In genomic region chr7:103809229-103809994, GRCh38 we compare ENCODE assay signal across 19 cellular contexts.
A peak's percentile ranks its signal among the peaks of the same experiment; 100 is the strongest.
DNase-seq lines count a peak whose midpoint lies in the region; ATAC-seq, FAIRE-seq and TF ChIP-seq lines count a peak whose summit lies in the region.
"Had no signal": no experiment of that assay in that cellular context is flagged by ENCODE, and none has a peak within 500 bp of the region (broad histone marks: within the 10 kb centered on the region; RNA-seq: fewer than 3 reads in every experiment).

No MANE protein-coding gene starts in this region.

- intact Hi-C loops in K562 (cut with micrococcal nuclease): loop anchor here (5.0 kb wide), 1 partner anchor 33 kb away; no protein-coding TSS in a partner anchor

- H3K9ac ChIP-seq in K562 (ENCODE audit: insufficient read depth in 1 of 2, low read depth in 2 of 2, low read length in 2 of 2) (peak overlapping the region in 1 of 2 experiments; percentile 29; a peak in 2 of 4 replicates), mesendoderm (ENCODE audit: low read length) (no peak overlapping the region)

- TF ChIP-seq CTCF in K562 (IDR thresholded peaks at IDR 0.05 in 2 of 3, conservative IDR thresholded peaks at IDR 0.05 in 1 of 3; ENCODE audit: insufficient read depth in 2 of 3, low read depth in 1 of 3, low read length in 3 of 3): no peak

- DNase-seq in H7 (peak; percentile 1), K562 (ENCODE audit: extremely low read depth in 1 of 4, low spot score in 3 of 4) (peak in 2 of 4 experiments; percentile 44 to 50), mesendoderm (peak; percentile 16), NAMALWA (ENCODE audit: low spot score) (no peak), HuH-7.5 (ENCODE audit: low spot score) (no peak), H54 (ENCODE audit: insufficient read length, low spot score) (no peak)
- DNase-seq: activated CD8-positive, alpha-beta T cell treated with anti-CD3 and anti-CD28 coated beads for 36 hours; activated T-cell treated with anti-CD3 and anti-CD28 coated beads, Interleukin-2, amount 50 U/mL, for 24 hours; HFFc6; NCI-H1436 treated with DMSO at 0.1 percent for 48 hours; NCI-H345; NK-92 treated with Interleukin-12 subunit alpha and Interleukin-12 subunit beta, amount 100 ng/mL, for 24 hours; ovary; sigmoid colon; stimulated activated CD4-positive, alpha-beta T cell treated with anti-CD3 and anti-CD28 coated beads, Interleukin-1b, Interleukin-23, amount 100 ng/mL, for 48 hours; transverse colon had no signal

- no peak overlapping the region for H3K4me3 ChIP-seq in H7 (ENCODE audit: insufficient read depth, low read depth, low read length)
- no peak overlapping the region for H3K4me3 ChIP-seq in K562
- no peak overlapping the region for H3K4me3 ChIP-seq in mesendoderm (ENCODE audit: low read length)
- H3K4me3 ChIP-seq: lung, ovary, sigmoid colon, transverse colon had no signal

- no peak overlapping the region for H2AK5ac ChIP-seq in mesendoderm (ENCODE audit: low read length)

- peak overlapping the region; percentile 75 for H2AFZ ChIP-seq in K562 (ENCODE audit: low read depth, low read length)

- TF ChIP-seq EP300 in K562 (IDR thresholded peaks at IDR 0.05; ENCODE audit: low read length): no peak; the same call in 1 of the 2 replicates

- peak; percentile 19 for FAIRE-seq in K562 (lab: Jason Lieb, UNC)
- no peak for FAIRE-seq in H54 (lab: Jason Lieb, UNC)

- H4K20me1 ChIP-seq in K562 (replicated peaks; ENCODE audit: control insufficient read depth, insufficient read depth, low read length): no peaks in the 10 kb centered on the region

- in situ Hi-C loops in K562 (cut with MboI): no loop called here

- no peaks in the 10 kb centered on the region for H3K9me3 ChIP-seq in K562 (replicated peaks; ENCODE audit: control insufficient read depth, insufficient read depth, low read depth, low read length)
- H3K9me3 ChIP-seq: ovary, sigmoid colon, transverse colon had no signal

- H3K27me3 ChIP-seq in H7 (ENCODE audit: control insufficient read depth, insufficient read depth, low read length): no peaks in the 10 kb centered on the region
- H3K27me3 ChIP-seq in K562 (ENCODE audit: control insufficient read depth in 2 of 2, insufficient read depth in 2 of 2, low read length in 2 of 2): no peaks in the 10 kb centered on the region
- no peaks in the 10 kb centered on the region for H3K27me3 ChIP-seq in mesendoderm (ENCODE audit: insufficient read depth, low read length, poor library complexity)
- H3K27me3 ChIP-seq: ovary, sigmoid colon, transverse colon had no signal

- H3K4me2 ChIP-seq in K562 (ENCODE audit: insufficient read depth, low read length): peak overlapping the region; percentile 67; the same call in 1 of the 2 replicates
- H3K4me2 ChIP-seq in mesendoderm (ENCODE audit: low read length): no peak overlapping the region

- TF ChIP-seq POLR2A in K562 (conservative IDR thresholded peaks at IDR 0.05): no peak
- no peak for TF ChIP-seq POLR2A in H54 (IDR thresholded peaks at IDR 0.05; ENCODE audit: low read depth, low read length)

- 55% methylated on average over 6 of the region's 6 CpGs for WGBS in K562 (ENCODE audit: insufficient coverage, low coverage, missing lambda C conversion rate)
- no CpG with 5 or more reads among the region's 6 CpGs for WGBS in mesendoderm (ENCODE audit: extremely low coverage, insufficient coverage, low lambda C conversion rate)

- H4K8ac ChIP-seq in mesendoderm (ENCODE audit: low read depth, low read length): no peak overlapping the region

- no TSS peak for BruUV-seq in K562 (replicated peaks; lab: Mats Ljungman, UMichigan)

- no peaks in the 10 kb centered on the region for H3K79me2 ChIP-seq in K562 (ENCODE audit: control insufficient read depth, insufficient read depth, low read length)
- no peaks in the 10 kb centered on the region for H3K79me2 ChIP-seq in mesendoderm (ENCODE audit: control insufficient read depth, insufficient read depth, low read length)

- POLR2A ChIA-PET in K562 (lab: Yijun Ruan, JAX): no interaction called here

- ATAC-seq in GM18511 (IDR thresholded peaks at IDR 0.05; ENCODE audit: unreplicated experiment) (peak; percentile 56), K562 (peak; percentile 63), HG03025 (IDR thresholded peaks at IDR 0.05; ENCODE audit: low FRiP score, unreplicated experiment) (no peak)
- ATAC-seq: activated CD8-positive, alpha-beta T cell treated with anti-CD3 and anti-CD28 coated beads for 36 hours had no signal

- H2BK120ac ChIP-seq in mesendoderm (ENCODE audit: low read depth, low read length): no peak overlapping the region

- no peak for TF ChIP-seq RAD21 in K562 (CRISPR knock-in tag; conservative IDR thresholded peaks at IDR 0.05 in 1 of 2, IDR thresholded peaks at IDR 0.05 in 1 of 2)

- H3K9me1 ChIP-seq in K562 (ENCODE audit: control insufficient read depth, insufficient read depth, low read length): no peaks in the 10 kb centered on the region

- H2BK15ac ChIP-seq in mesendoderm (replicated peaks; ENCODE audit: low read depth): no peak overlapping the region

- H2BK5ac ChIP-seq in mesendoderm (ENCODE audit: low read length): no peak overlapping the region

- peaks cover 16 to 22% of the 10 kb centered on the region in 2 experiments; a peak in 4 of 5 replicates for H3K4me1 ChIP-seq in K562 (replicated peaks in 1 of 2; ENCODE audit: control insufficient read depth in 2 of 2, insufficient read depth in 2 of 2, low read length in 2 of 2)
- H3K4me1 ChIP-seq in mesendoderm (ENCODE audit: control insufficient read depth, low read depth, low read length): no peaks in the 10 kb centered on the region
- H3K4me1 ChIP-seq: sigmoid colon, transverse colon had no signal

- CTCF ChIA-PET in K562 (lab: Yijun Ruan, JAX; ENCODE audit: low intra/inter-chr PET ratio): no interaction called here

- H3K23ac ChIP-seq in mesendoderm (ENCODE audit: low read length): no peak overlapping the region

- no peak overlapping the region for H3K4ac ChIP-seq in mesendoderm (ENCODE audit: low read depth, low read length)

- H4K5ac ChIP-seq in mesendoderm (ENCODE audit: low read length): no peak overlapping the region

- H3K56ac ChIP-seq in mesendoderm (ENCODE audit: low read length): no peak overlapping the region

- H3K27ac ChIP-seq in K562 (ENCODE audit: extremely low read depth, low read depth, low read length) (peak overlapping the region; percentile 61; the same call in 2 of the 3 replicates), mesendoderm (ENCODE audit: low read depth, low read length) (no peak overlapping the region)
- H3K27ac ChIP-seq: ovary, sigmoid colon, transverse colon had no signal

- H3K18ac ChIP-seq in mesendoderm (ENCODE audit: low read length): peak overlapping the region; percentile 56

- no peaks in the 10 kb centered on the region for H3K79me1 ChIP-seq in mesendoderm (ENCODE audit: low read length)

- H3K36me3 ChIP-seq in H7 (replicated peaks; ENCODE audit: control insufficient read depth, insufficient read depth, low read length): no peaks in the 10 kb centered on the region
- no peaks in the 10 kb centered on the region for H3K36me3 ChIP-seq in K562 (ENCODE audit: control insufficient read depth, insufficient read depth, low read length)
- no peaks in the 10 kb centered on the region for H3K36me3 ChIP-seq in mesendoderm (ENCODE audit: control insufficient read depth, insufficient read depth, low read length)
- H3K36me3 ChIP-seq: ovary, sigmoid colon, transverse colon had no signal

TF ChIP-seq in K562, 482 proteins besides CTCF, POLR2A, EP300 and RAD21 (continues in another document):
- TF ChIP-seq TCF3 (CRISPR knock-in tag; IDR thresholded peaks at IDR 0.05): peak; percentile 21; the same call in 1 of the 2 replicates
- peak; percentile 25; the same call in 1 of the 2 replicates for TF ChIP-seq ARID1B (IDR thresholded peaks at IDR 0.05)
- TF ChIP-seq CBFA2T3 (IDR thresholded peaks at IDR 0.05): peak; percentile 65
- TF ChIP-seq C11orf30 (IDR thresholded peaks at IDR 0.05; ENCODE audit: low read depth): peak; percentile 16; the same call in 1 of the 2 replicates
- peak; percentile 73 for TF ChIP-seq DACH1 (IDR thresholded peaks at IDR 0.05; ENCODE audit: partially characterized antibody)
- 0 out of 2 replicates have a peak, but pooled peaks have one; percentile 18 for TF ChIP-seq CBFA2T2 (conservative IDR thresholded peaks at IDR 0.05)
- TF ChIP-seq STAT5A (IDR thresholded peaks at IDR 0.05; ENCODE audit: borderline replicate concordance, low read length): 0 out of 2 replicates have a peak, but pooled peaks have one; percentile 5
- 0 out of 2 replicates have a peak, but pooled peaks have one; percentile 44 for TF ChIP-seq ZNF316 (IDR thresholded peaks at IDR 0.05)
- peak; percentile 0; the same call in 1 of the 2 replicates for TF ChIP-seq EHMT2 (IDR thresholded peaks at IDR 0.05)
- no peak for TF ChIP-seq USF2 (CRISPR knock-in tag; IDR thresholded peaks at IDR 0.05)
- TF ChIP-seq TAL1 (IDR thresholded peaks at IDR 0.05): peak; percentile 22; the same call in 1 of the 2 replicates
- no peak for TF ChIP-seq NR4A1 (CRISPR knock-in tag; IDR thresholded peaks at IDR 0.05)
- no peak for TF ChIP-seq NR4A1 (tag; IDR thresholded peaks at IDR 0.05)
- 0 out of 2 replicates have a peak, but pooled peaks have one; percentile 8 for TF ChIP-seq ELF2 (CRISPR knock-in tag; IDR thresholded peaks at IDR 0.05)
- no peak for TF ChIP-seq OTX1 (CRISPR knock-in tag; IDR thresholded peaks at IDR 0.05)
- no peak for TF ChIP-seq ZNF699 (CRISPR knock-in tag; IDR thresholded peaks at IDR 0.05; ENCODE audit: insufficient replicate concordance)
- TF ChIP-seq SOX6 (IDR thresholded peaks at IDR 0.05): peak; percentile 26; the same call in 1 of the 2 replicates

Comparison
In these comparisons a context has a peak if more than half of its experiments do, and no peak if none do; other contexts are left out.
1. DNase-seq: peak in H7 (single experiment) and mesendoderm (single experiment); none in NAMALWA (single experiment), HuH-7.5 (single experiment) and H54 (single experiment).